ENCODE assay signal across 1 cellular context in the genomic region with DNA sequence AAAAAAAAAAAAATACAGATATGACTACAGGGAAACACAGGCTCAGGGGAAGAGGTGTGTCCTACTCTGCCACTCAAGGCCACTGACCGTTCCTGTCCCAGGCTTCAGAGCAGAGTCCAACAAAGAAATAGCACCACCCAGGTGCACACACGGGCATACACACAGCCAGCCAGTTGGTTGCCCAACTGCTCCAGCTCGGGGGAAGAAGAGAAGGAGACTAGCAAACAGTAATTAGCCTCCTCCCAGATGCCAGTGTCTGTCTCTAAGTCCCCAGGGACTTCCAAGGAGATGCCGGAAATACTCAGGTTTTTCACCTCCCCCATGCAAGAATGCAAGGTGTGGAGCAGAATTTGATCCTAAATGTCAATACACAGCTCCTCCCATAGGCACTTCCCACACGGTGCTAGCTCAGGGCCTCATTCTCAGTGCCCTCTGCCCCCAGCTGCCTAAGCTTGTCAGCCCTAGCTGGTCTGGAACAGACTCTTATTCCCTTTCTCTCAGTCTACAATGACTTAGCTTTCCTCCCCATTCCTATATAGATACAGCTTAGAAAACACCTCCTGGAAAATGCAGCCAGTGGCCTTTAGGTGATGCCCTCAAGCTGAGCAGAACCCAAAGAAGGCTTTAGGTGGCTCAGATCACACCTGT.
TF ChIP-seq lines count a peak whose summit lies in the region.

No MANE protein-coding gene starts in this region.

TF ChIP-seq in HepG2, 621 proteins besides CTCF, POLR2A, EP300 and RAD21 (continued from another document and continues in another):
- TF ChIP-seq, protein P1, sequence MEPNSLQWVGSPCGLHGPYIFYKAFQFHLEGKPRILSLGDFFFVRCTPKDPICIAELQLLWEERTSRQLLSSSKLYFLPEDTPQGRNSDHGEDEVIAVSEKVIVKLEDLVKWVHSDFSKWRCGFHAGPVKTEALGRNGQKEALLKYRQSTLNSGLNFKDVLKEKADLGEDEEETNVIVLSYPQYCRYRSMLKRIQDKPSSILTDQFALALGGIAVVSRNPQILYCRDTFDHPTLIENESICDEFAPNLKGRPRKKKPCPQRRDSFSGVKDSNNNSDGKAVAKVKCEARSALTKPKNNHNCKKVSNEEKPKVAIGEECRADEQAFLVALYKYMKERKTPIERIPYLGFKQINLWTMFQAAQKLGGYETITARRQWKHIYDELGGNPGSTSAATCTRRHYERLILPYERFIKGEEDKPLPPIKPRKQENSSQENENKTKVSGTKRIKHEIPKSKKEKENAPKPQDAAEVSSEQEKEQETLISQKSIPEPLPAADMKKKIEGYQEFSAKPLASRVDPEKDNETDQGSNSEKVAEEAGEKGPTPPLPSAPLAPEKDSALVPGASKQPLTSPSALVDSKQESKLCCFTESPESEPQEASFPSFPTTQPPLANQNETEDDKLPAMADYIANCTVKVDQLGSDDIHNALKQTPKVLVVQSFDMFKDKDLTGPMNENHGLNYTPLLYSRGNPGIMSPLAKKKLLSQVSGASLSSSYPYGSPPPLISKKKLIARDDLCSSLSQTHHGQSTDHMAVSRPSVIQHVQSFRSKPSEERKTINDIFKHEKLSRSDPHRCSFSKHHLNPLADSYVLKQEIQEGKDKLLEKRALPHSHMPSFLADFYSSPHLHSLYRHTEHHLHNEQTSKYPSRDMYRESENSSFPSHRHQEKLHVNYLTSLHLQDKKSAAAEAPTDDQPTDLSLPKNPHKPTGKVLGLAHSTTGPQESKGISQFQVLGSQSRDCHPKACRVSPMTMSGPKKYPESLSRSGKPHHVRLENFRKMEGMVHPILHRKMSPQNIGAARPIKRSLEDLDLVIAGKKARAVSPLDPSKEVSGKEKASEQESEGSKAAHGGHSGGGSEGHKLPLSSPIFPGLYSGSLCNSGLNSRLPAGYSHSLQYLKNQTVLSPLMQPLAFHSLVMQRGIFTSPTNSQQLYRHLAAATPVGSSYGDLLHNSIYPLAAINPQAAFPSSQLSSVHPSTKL (CRISPR knock-in tag; IDR thresholded peaks at IDR 0.05): peak; percentile 74
- TF ChIP-seq GZF1 (CRISPR knock-in tag; IDR thresholded peaks at IDR 0.05) (0 out of 2 replicates have a peak, but pooled peaks have one; percentile 25), SIX1 (CRISPR knock-in tag; IDR thresholded peaks at IDR 0.05; ENCODE audit: borderline replicate concordance) (peak; percentile 62; the same call in 1 of the 2 replicates), MAFK (conservative IDR thresholded peaks at IDR 0.05 in 1 of 2, IDR thresholded peaks at IDR 0.05 in 1 of 2; ENCODE audit: low read length in 2 of 2) (no peak), ZFX (CRISPR knock-in tag; IDR thresholded peaks at IDR 0.05; ENCODE audit: low read depth) (peak; percentile 35; the same call in 1 of the 2 replicates), ZNF414 (CRISPR knock-in tag; IDR thresholded peaks at IDR 0.05) (0 out of 2 replicates have a peak, but pooled peaks have one; percentile 63), NR2C2 (CRISPR knock-in tag; IDR thresholded peaks at IDR 0.05; ENCODE audit: borderline replicate concordance) (peak; percentile 31; the same call in 1 of the 2 replicates), KLF16 (CRISPR knock-in tag; IDR thresholded peaks at IDR 0.05) (0 out of 4 replicates have a peak, but pooled peaks of 1 of the 2 experiments have one; percentile 26), HNRNPL (IDR thresholded peaks at IDR 0.05; ENCODE audit: low read depth, low read length) (peak; percentile 75; the same call in 1 of the 2 replicates), MAF1 (CRISPR knock-in tag; IDR thresholded peaks at IDR 0.05; ENCODE audit: borderline replicate concordance) (no peak), ETV5 (CRISPR knock-in tag; IDR thresholded peaks at IDR 0.05; ENCODE audit: borderline replicate concordance) (peak; percentile 44; the same call in 1 of the 2 replicates), ERF (CRISPR knock-in tag; IDR thresholded peaks at IDR 0.05) (peak; percentile 88), SMC3 (IDR thresholded peaks at IDR 0.05; ENCODE audit: low read length) (peak; percentile 39), NFAT5 (CRISPR knock-in tag; IDR thresholded peaks at IDR 0.05) (no peak), HNF4A (CRISPR knock-in tag; IDR thresholded peaks at IDR 0.05) (peak; percentile 86), ZNF317 (CRISPR knock-in tag; IDR thresholded peaks at IDR 0.05) (0 out of 2 replicates have a peak, but pooled peaks have one; percentile 51), TAF15 (IDR thresholded peaks at IDR 0.05; ENCODE audit: low read depth, low read length, poor library complexity, severe bottlenecking) (no peak), FOXP1 (IDR thresholded peaks at IDR 0.05) (no peak), FOXP1 (CRISPR knock-in tag; IDR thresholded peaks at IDR 0.05) (peak; percentile 53), ZNF230 (CRISPR knock-in tag; IDR thresholded peaks at IDR 0.05) (no peak), FOXK2 (IDR thresholded peaks at IDR 0.05) (peak; percentile 61; the same call in 1 of the 2 replicates)
- TF ChIP-seq, protein P2, sequence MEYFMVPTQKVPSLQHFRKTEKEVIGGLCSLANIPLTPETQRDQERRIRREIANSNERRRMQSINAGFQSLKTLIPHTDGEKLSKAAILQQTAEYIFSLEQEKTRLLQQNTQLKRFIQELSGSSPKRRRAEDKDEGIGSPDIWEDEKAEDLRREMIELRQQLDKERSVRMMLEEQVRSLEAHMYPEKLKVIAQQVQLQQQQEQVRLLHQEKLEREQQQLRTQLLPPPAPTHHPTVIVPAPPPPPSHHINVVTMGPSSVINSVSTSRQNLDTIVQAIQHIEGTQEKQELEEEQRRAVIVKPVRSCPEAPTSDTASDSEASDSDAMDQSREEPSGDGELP (IDR thresholded peaks at IDR 0.05; ENCODE audit: borderline replicate concordance, low read depth): peak; percentile 59; the same call in 1 of the 2 replicates
- TF ChIP-seq, protein P3, sequence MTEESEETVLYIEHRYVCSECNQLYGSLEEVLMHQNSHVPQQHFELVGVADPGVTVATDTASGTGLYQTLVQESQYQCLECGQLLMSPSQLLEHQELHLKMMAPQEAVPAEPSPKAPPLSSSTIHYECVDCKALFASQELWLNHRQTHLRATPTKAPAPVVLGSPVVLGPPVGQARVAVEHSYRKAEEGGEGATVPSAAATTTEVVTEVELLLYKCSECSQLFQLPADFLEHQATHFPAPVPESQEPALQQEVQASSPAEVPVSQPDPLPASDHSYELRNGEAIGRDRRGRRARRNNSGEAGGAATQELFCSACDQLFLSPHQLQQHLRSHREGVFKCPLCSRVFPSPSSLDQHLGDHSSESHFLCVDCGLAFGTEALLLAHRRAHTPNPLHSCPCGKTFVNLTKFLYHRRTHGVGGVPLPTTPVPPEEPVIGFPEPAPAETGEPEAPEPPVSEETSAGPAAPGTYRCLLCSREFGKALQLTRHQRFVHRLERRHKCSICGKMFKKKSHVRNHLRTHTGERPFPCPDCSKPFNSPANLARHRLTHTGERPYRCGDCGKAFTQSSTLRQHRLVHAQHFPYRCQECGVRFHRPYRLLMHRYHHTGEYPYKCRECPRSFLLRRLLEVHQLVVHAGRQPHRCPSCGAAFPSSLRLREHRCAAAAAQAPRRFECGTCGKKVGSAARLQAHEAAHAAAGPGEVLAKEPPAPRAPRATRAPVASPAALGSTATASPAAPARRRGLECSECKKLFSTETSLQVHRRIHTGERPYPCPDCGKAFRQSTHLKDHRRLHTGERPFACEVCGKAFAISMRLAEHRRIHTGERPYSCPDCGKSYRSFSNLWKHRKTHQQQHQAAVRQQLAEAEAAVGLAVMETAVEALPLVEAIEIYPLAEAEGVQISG (CRISPR knock-in tag; IDR thresholded peaks at IDR 0.05): peak; percentile 23; the same call in 1 of the 2 replicates
- TF ChIP-seq, protein P4, sequence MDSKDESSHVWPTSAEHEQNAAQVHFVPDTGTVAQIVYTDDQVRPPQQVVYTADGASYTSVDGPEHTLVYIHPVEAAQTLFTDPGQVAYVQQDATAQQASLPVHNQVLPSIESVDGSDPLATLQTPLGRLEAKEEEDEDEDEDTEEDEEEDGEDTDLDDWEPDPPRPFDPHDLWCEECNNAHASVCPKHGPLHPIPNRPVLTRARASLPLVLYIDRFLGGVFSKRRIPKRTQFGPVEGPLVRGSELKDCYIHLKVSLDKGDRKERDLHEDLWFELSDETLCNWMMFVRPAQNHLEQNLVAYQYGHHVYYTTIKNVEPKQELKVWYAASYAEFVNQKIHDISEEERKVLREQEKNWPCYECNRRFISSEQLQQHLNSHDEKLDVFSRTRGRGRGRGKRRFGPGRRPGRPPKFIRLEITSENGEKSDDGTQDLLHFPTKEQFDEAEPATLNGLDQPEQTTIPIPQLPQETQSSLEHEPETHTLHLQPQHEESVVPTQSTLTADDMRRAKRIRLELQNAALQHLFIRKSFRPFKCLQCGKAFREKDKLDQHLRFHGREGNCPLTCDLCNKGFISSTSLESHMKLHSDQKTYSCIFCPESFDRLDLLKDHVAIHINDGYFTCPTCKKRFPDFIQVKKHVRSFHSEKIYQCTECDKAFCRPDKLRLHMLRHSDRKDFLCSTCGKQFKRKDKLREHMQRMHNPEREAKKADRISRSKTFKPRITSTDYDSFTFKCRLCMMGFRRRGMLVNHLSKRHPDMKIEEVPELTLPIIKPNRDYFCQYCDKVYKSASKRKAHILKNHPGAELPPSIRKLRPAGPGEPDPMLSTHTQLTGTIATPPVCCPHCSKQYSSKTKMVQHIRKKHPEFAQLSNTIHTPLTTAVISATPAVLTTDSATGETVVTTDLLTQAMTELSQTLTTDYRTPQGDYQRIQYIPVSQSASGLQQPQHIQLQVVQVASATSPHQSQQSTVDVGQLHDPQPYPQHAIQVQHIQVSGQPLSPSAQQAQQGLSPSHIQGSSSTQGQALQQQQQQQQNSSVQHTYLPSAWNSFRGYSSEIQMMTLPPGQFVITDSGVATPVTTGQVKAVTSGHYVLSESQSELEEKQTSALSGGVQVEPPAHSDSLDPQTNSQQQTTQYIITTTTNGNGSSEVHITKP (CRISPR knock-in tag; IDR thresholded peaks at IDR 0.05; ENCODE audit: low read depth): peak; percentile 29; the same call in 1 of the 2 replicates
- TF ChIP-seq, protein P5, sequence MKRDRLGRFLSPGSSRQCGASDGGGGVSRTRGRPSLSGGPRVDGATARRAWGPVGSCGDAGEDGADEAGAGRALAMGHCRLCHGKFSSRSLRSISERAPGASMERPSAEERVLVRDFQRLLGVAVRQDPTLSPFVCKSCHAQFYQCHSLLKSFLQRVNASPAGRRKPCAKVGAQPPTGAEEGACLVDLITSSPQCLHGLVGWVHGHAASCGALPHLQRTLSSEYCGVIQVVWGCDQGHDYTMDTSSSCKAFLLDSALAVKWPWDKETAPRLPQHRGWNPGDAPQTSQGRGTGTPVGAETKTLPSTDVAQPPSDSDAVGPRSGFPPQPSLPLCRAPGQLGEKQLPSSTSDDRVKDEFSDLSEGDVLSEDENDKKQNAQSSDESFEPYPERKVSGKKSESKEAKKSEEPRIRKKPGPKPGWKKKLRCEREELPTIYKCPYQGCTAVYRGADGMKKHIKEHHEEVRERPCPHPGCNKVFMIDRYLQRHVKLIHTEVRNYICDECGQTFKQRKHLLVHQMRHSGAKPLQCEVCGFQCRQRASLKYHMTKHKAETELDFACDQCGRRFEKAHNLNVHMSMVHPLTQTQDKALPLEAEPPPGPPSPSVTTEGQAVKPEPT (CRISPR knock-in tag; IDR thresholded peaks at IDR 0.05; ENCODE audit: low read depth): no peak
- TF ChIP-seq, protein P6, sequence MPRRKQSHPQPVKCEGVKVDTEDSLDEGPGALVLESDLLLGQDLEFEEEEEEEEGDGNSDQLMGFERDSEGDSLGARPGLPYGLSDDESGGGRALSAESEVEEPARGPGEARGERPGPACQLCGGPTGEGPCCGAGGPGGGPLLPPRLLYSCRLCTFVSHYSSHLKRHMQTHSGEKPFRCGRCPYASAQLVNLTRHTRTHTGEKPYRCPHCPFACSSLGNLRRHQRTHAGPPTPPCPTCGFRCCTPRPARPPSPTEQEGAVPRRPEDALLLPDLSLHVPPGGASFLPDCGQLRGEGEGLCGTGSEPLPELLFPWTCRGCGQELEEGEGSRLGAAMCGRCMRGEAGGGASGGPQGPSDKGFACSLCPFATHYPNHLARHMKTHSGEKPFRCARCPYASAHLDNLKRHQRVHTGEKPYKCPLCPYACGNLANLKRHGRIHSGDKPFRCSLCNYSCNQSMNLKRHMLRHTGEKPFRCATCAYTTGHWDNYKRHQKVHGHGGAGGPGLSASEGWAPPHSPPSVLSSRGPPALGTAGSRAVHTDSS (CRISPR knock-in tag; conservative IDR thresholded peaks at IDR 0.05): no peak
- TF ChIP-seq, protein P7, sequence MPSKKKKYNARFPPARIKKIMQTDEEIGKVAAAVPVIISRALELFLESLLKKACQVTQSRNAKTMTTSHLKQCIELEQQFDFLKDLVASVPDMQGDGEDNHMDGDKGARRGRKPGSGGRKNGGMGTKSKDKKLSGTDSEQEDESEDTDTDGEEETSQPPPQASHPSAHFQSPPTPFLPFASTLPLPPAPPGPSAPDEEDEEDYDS (CRISPR knock-in tag; IDR thresholded peaks at IDR 0.05): peak; percentile 78
